Comparison of ENCODE assay signal across 21 cellular contexts in genomic region chr5:88116396-88116795, GRCh38.
"Had no signal": no experiment of that assay in that cellular context is flagged by ENCODE, and none has a peak within 500 bp of the region (broad histone marks: within the 10 kb centered on the region; RNA-seq: fewer than 3 reads in every experiment).

No MANE protein-coding gene starts in this region.

- H3K27me3 ChIP-seq: ovary, suprapubic skin, tibial artery, upper lobe of right lung, uterus had no signal

- H3K4me1 ChIP-seq: left ventricle myocardium inferior, suprapubic skin, tibial artery, upper lobe of right lung, uterus had no signal

- H3K27ac ChIP-seq: left ventricle myocardium inferior, ovary, skin epidermis, suprapubic skin, thoracic aorta, tibial artery, upper lobe of right lung, uterus had no signal

- ATAC-seq: mucosa of descending colon; naive thymus-derived CD4-positive, alpha-beta T cell; natural killer cell treated with Interleukin-12 subunit alpha and Interleukin-12 subunit beta and Interleukin-15 and Interleukin-18, amount 100 ng/mL, for 72 hours; right cardiac atrium; sciatic nerve; stimulated activated effector memory CD8-positive, alpha-beta T cell treated with anti-CD3 and anti-CD28 coated beads, Interleukin-12 subunit alpha, Interleukin-12 subunit beta, amount 100 ng/mL, for 72 hours; upper lobe of right lung had no signal

- H3K36me3 ChIP-seq: left ventricle myocardium inferior, ovary, suprapubic skin, thoracic aorta, tibial artery, upper lobe of right lung, uterus had no signal

- H3K9me3 ChIP-seq: left ventricle myocardium inferior, mucosa of descending colon, ovary, suprapubic skin, thoracic aorta, tibial artery, upper lobe of right lung, uterus had no signal

- DNase-seq: islet precursor cell; left ventricle myocardium inferior; midbrain; mucosa of descending colon; naive thymus-derived CD4-positive, alpha-beta T cell; ovary; right cardiac atrium; stimulated activated CD4-positive, alpha-beta T cell treated with anti-CD3 and anti-CD28 coated beads, Interleukin-12 subunit alpha, Interleukin-12 subunit beta, amount 100 ng/mL, for 4 hours; stimulated activated CD4-positive, alpha-beta T cell treated with anti-CD3 and anti-CD28 coated beads, Interleukin-15, amount 100 ng/mL, for 24 hours; stimulated activated CD4-positive, alpha-beta T cell treated with anti-CD3 and anti-CD28 coated beads, Interleukin-4, amount 100 ng/mL, for 24 hours; stimulated activated naive CD4-positive, alpha-beta T cell; tibial artery; upper lobe of right lung; uterus had no signal

- H3K4me3 ChIP-seq: left ventricle myocardium inferior, lung, mucosa of descending colon, ovary, skin epidermis, suprapubic skin, thoracic aorta, tibial artery, upper lobe of right lung, uterus had no signal
